In the genomic region with DNA sequence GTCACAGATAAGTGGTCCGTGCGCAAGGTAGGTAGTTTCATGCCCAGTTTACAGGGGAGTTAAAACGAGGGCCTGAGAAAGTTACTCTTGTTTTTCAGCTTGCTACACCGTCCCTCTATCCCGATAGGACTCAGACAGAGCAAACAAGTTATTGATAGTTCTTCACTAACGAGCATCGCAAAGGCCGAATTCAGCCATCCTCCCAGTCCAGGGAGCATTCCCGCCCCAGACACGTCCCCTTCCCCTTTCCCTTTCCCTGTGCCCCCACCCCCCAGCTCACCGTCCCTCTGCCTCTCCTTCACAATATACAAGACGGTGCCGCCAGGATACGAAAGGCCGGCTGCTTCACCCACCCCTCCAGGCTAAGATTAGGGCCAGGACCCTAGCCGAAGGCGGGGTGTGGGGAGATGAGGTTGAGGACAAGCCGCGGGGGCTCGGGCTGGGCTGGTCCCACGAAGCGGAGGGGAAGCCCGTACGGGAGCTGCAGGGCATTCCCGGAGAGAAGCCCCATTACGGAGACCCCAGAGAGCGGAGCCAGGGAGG, we compare ENCODE assay signal across 8 cellular contexts. TPM values are rescaled to one million over a fixed set of nuclear protein-coding genes. Genes with fewer than 3 reads are reported as not detected.
DNase-seq lines count a peak whose midpoint lies in the region; ATAC-seq and TF ChIP-seq lines count a peak whose summit lies in the region.

No MANE protein-coding gene starts in this region.

- H3K36me3 ChIP-seq in esophagus muscularis mucosa (peaks cover 0 to 34% (median 19%) of the 10 kb centered on the region in 4 donors), neural cell (ENCODE audit: insufficient read depth, low read length) (no peaks in the 10 kb centered on the region)

- H3K4me1 ChIP-seq in esophagus muscularis mucosa, result peaks cover 14 to 44% (median 43%) of the 10 kb centered on the region in 4 donors

- TF ChIP-seq RAD21 in neural cell (conservative IDR thresholded peaks at IDR 0.05), result no peak

- peak overlapping the region; percentile 95 for H2AFZ ChIP-seq in neural cell (ENCODE audit: low read depth, low read length)

- no peak for TF ChIP-seq POLR2A in esophagus muscularis mucosa (IDR thresholded peaks at IDR 0.05; ENCODE audit: low read depth)

- in situ Hi-C loops in SK-MEL-5 (cut with HindIII; ENCODE audit: low pct_unique_long_range_greater_than_20kb, low sequenced_read_pairs), result no loop called here

- H3K4me2 ChIP-seq in neural cell (ENCODE audit: low read length), result peak overlapping the region; percentile 44

- H3K9ac ChIP-seq in neural cell (ENCODE audit: low read length), result peak overlapping the region; percentile 95

- intact Hi-C loops in esophagus muscularis mucosa (cut with DNase I), result no loop called here

- peak; percentile 10 for DNase-seq in SK-MEL-5 (ENCODE audit: low read depth, low spot score)
- no peak for DNase-seq in esophagus muscularis mucosa (ENCODE audit: extremely low spot score)
- no peak for DNase-seq in KG1 (lab: John Stamatoyannopoulos, UW)
- DNase-seq in GM10266 (ENCODE audit: extremely low spot score), result no peak
- DNase-seq in D341Med (ENCODE audit: low spot score), result no peak

- no peak for TF ChIP-seq CTCF in 22Rv1 (IDR thresholded peaks at IDR 0.05)
- TF ChIP-seq CTCF in esophagus muscularis mucosa (IDR thresholded peaks at IDR 0.05), result no peak
- TF ChIP-seq CTCF in neural cell (IDR thresholded peaks at IDR 0.05; ENCODE audit: poor library complexity, severe bottlenecking), result no peak
- TF ChIP-seq CTCF in GM10266 (IDR thresholded peaks at IDR 0.05; ENCODE audit: control insufficient read depth, insufficient read depth, low read depth, missing control alignments), result no peak

- ATAC-seq in GM19328 (IDR thresholded peaks at IDR 0.05; ENCODE audit: unreplicated experiment), result peak; percentile 8

- no peaks in the 10 kb centered on the region for H3K9me3 ChIP-seq in esophagus muscularis mucosa
- no peaks in the 10 kb centered on the region for H3K9me3 ChIP-seq in neural cell (ENCODE audit: low read length)

- H3K27ac ChIP-seq in 22Rv1, result peak overlapping the region; percentile 48
- peak overlapping the region; percentile 77 to 85 (median 84) for H3K27ac ChIP-seq in esophagus muscularis mucosa (replicated peaks in 1 of 4)
- peak overlapping the region; percentile 90 for H3K27ac ChIP-seq in neural cell (ENCODE audit: low read length)

- no peaks in the 10 kb centered on the region for H4K20me1 ChIP-seq in neural cell (ENCODE audit: insufficient read depth)

- no peaks in the 10 kb centered on the region for H3K9me2 ChIP-seq in neural cell (ENCODE audit: insufficient read depth, low read length)

- TF ChIP-seq EP300 in esophagus muscularis mucosa (IDR thresholded peaks at IDR 0.05), result no peak
- no peak for TF ChIP-seq EP300 in neural cell (conservative IDR thresholded peaks at IDR 0.05; ENCODE audit: poor library complexity, severe bottlenecking)

- H3K27me3 ChIP-seq in esophagus muscularis mucosa (no peaks in the 10 kb centered on the region), neural cell (ENCODE audit: insufficient read depth, low read depth, low read length) (no peaks in the 10 kb centered on the region)

- H3K79me2 ChIP-seq in neural cell (replicated peaks; ENCODE audit: insufficient read depth, low read length), result peaks cover 42% of the 10 kb centered on the region

- 4% methylated on average over 15 of the region's 27 CpGs for WGBS in esophagus muscularis mucosa

- H3K4me3 ChIP-seq in esophagus muscularis mucosa (peak overlapping the region; percentile 88 to 93 (median 90)), neural cell (ENCODE audit: low read length) (peak overlapping the region; percentile 98)

- H3F3A ChIP-seq in neural cell (ENCODE audit: insufficient read depth, low read length, poor library complexity, severe bottlenecking), result no peaks in the 10 kb centered on the region

TF ChIP-seq in neural cell, 6 proteins besides CTCF, POLR2A, EP300 and RAD21:
- TF ChIP-seq, protein P1, sequence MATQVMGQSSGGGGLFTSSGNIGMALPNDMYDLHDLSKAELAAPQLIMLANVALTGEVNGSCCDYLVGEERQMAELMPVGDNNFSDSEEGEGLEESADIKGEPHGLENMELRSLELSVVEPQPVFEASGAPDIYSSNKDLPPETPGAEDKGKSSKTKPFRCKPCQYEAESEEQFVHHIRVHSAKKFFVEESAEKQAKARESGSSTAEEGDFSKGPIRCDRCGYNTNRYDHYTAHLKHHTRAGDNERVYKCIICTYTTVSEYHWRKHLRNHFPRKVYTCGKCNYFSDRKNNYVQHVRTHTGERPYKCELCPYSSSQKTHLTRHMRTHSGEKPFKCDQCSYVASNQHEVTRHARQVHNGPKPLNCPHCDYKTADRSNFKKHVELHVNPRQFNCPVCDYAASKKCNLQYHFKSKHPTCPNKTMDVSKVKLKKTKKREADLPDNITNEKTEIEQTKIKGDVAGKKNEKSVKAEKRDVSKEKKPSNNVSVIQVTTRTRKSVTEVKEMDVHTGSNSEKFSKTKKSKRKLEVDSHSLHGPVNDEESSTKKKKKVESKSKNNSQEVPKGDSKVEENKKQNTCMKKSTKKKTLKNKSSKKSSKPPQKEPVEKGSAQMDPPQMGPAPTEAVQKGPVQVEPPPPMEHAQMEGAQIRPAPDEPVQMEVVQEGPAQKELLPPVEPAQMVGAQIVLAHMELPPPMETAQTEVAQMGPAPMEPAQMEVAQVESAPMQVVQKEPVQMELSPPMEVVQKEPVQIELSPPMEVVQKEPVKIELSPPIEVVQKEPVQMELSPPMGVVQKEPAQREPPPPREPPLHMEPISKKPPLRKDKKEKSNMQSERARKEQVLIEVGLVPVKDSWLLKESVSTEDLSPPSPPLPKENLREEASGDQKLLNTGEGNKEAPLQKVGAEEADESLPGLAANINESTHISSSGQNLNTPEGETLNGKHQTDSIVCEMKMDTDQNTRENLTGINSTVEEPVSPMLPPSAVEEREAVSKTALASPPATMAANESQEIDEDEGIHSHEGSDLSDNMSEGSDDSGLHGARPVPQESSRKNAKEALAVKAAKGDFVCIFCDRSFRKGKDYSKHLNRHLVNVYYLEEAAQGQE (IDR thresholded peaks at IDR 0.05; ENCODE audit: borderline replicate concordance), result no peak
TF ChIP-seq in neural cell: peak in this region for 0.

RNA-seq across cellular contexts. Expression of a gene that starts 0.6 kb away (rescaled TPM):
- 30.6 and 39.5 TPM in 2 replicates for total RNA-seq in SK-MEL-5 (2014; rRNA removed; shearing (Covaris generic))
- polyA plus RNA-seq in SK-MEL-5 (2015; cell fraction: cytosol; rRNA removed), result 71.0 and 85.6 TPM in 2 replicates
- polyA plus RNA-seq in SK-MEL-5 (2015; cell fraction: nucleus; rRNA removed), result 28.4 and 35.1 TPM in 2 replicates
- 100 to 1,000 TPM; 115 to 157 (median 139) TPM for total RNA-seq in esophagus muscularis mucosa
- polyA plus RNA-seq in neural cell, result 135 and 137 TPM in 2 replicates
- 125 and 129 TPM in 2 replicates for polyA minus RNA-seq in neural cell

RNA-seq across cellular contexts. Expression of a gene that starts 4.3 kb away (rescaled TPM):
- total RNA-seq in SK-MEL-5 (2014; rRNA removed; shearing (Covaris generic)), result 0.03 and 0.05 TPM in 2 replicates
- polyA plus RNA-seq in SK-MEL-5 (2015; cell fraction: cytosol; rRNA removed), result 0.02 TPM in 1 of 2 replicates, not detected in the other
- polyA plus RNA-seq in SK-MEL-5 (2015; cell fraction: nucleus; rRNA removed), result not detected in 2 replicates
- total RNA-seq in esophagus muscularis mucosa, result 10 to 100 TPM in 1 of 4 donors, 1 to 10 TPM in 3; 5.4 to 16.9 (median 7.1) TPM
- 12.7 and 22.8 TPM in 2 replicates for polyA plus RNA-seq in neural cell
- polyA minus RNA-seq in neural cell, result 38.5 and 41.1 TPM in 2 replicates

RNA-seq across cellular contexts. Expression of a gene that starts 27.4 kb away (rescaled TPM):
- 31.8 and 32.0 TPM in 2 replicates for total RNA-seq in SK-MEL-5 (2014; rRNA removed; shearing (Covaris generic))
- 45.6 and 52.4 TPM in 2 replicates for polyA plus RNA-seq in SK-MEL-5 (2015; cell fraction: cytosol; rRNA removed)
- 91.7 and 121 TPM in 2 replicates for polyA plus RNA-seq in SK-MEL-5 (2015; cell fraction: nucleus; rRNA removed)
- 10 to 100 TPM in 2 of 4 donors, 1 to 10 TPM in 2; 7.5 to 23.4 (median 10.8) TPM for total RNA-seq in esophagus muscularis mucosa
- polyA plus RNA-seq in neural cell, result 23.9 and 29.9 TPM in 2 replicates
- polyA minus RNA-seq in neural cell, result 12.5 and 12.7 TPM in 2 replicates

RNA-seq across cellular contexts. Expression of a gene that starts 27.6 kb away (rescaled TPM):
- total RNA-seq in SK-MEL-5 (2014; rRNA removed; shearing (Covaris generic)), result 210 and 216 TPM in 2 replicates
- polyA plus RNA-seq in SK-MEL-5 (2015; cell fraction: cytosol; rRNA removed), result 227 and 259 TPM in 2 replicates
- polyA plus RNA-seq in SK-MEL-5 (2015; cell fraction: nucleus; rRNA removed), result 28.6 and 35.7 TPM in 2 replicates
- total RNA-seq in esophagus muscularis mucosa, result 100 to 1,000 TPM; 120 to 179 (median 160) TPM
- 61.8 and 81.3 TPM in 2 replicates for polyA plus RNA-seq in neural cell
- 36.0 and 41.3 TPM in 2 replicates for polyA minus RNA-seq in neural cell

RNA-seq across cellular contexts. Expression of a gene that starts 55.4 kb away (rescaled TPM):
- total RNA-seq in SK-MEL-5 (2014; rRNA removed; shearing (Covaris generic)), result 51.5 and 58.3 TPM in 2 replicates
- polyA plus RNA-seq in SK-MEL-5 (2015; cell fraction: cytosol; rRNA removed), result 46.9 and 50.4 TPM in 2 replicates
- 8.1 and 9.4 TPM in 2 replicates for polyA plus RNA-seq in SK-MEL-5 (2015; cell fraction: nucleus; rRNA removed)
- 100 to 1,000 TPM; 220 to 267 (median 239) TPM for total RNA-seq in esophagus muscularis mucosa
- 239 and 245 TPM in 2 replicates for polyA plus RNA-seq in neural cell
- 116 and 124 TPM in 2 replicates for polyA minus RNA-seq in neural cell
